In the genomic region with DNA sequence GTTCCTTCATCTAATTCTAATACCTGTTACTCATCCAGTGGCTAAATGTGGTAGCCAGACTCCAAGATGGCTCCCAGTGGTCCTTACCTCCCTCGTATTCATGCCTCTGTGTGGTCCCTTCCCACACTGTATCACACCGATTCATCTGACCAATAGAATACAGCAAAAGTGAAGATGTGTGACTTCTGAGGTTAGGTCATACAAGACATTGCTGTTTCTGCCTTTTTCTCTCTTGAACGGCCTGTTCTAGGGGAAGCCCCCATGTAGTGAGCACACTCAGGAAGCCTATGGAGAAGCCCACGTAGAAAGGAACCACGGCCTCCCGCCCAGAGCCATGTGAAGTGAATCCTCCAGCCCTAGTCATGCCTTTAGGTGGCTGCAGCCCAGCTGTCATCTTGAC, we compare ENCODE assay signal across 12 cellular contexts. TPM values are rescaled to one million over a fixed set of nuclear protein-coding genes. Genes with fewer than 3 reads are reported as not detected.
DNase-seq lines count a peak whose midpoint lies in the region; ATAC-seq and TF ChIP-seq lines count a peak whose summit lies in the region.
"Had no signal": no experiment of that assay in that cellular context is flagged by ENCODE, and none has a peak within 500 bp of the region (broad histone marks: within the 10 kb centered on the region; RNA-seq: fewer than 3 reads in every experiment).

No MANE protein-coding gene starts in this region.

- POLR2A ChIA-PET in activated CD4-positive, alpha-beta T cell treated with anti-CD3 and anti-CD28 coated beads for 36 hours (lab: Charles Lee) = interaction anchor here (0.5 to 0.6 kb wide), 2 partner anchors 161 to 214 kb away, joined by 3 to 7 read pairs; no protein-coding TSS in a partner anchor

- no peak for DNase-seq in activated CD4-positive, alpha-beta T cell treated with anti-CD3 and anti-CD28 coated beads for 36 hours
- DNase-seq in activated CD4-positive, alpha-beta T cell treated with anti-CD3 and anti-CD28 coated beads, Interleukin-2, amount 50 U/mL, for 48 hours = no peak
- no peak for DNase-seq in stimulated activated naive CD8-positive, alpha-beta T cell treated with anti-CD3 and anti-CD28 coated beads, Interleukin-15, Interleukin-2, amounts not matched to agents 100 U/mL and 50 U/mL, for 24 hours
- no peak for DNase-seq in stimulated activated naive CD8-positive, alpha-beta T cell treated with anti-CD3 and anti-CD28 coated beads, Interleukin-15, amount 100 ng/mL, for 72 hours
- no peak for DNase-seq in stimulated activated effector memory CD8-positive, alpha-beta T cell treated with anti-CD3 and anti-CD28 coated beads, Interleukin-12 subunit alpha, Interleukin-12 subunit beta, amount 100 ng/mL, for 72 hours (ENCODE audit: low spot score in 2 of 2)
- no peak for DNase-seq in GM10266 (ENCODE audit: extremely low spot score)
- no peak for DNase-seq in NCI-H524 treated with DMSO at 0.1 percent for 48 hours (lab: John Stamatoyannopoulos, UW)
- DNase-seq: GDM1 had no signal

- no peak for TF ChIP-seq CTCF in GM10266 (IDR thresholded peaks at IDR 0.05; ENCODE audit: control insufficient read depth, insufficient read depth, low read depth, missing control alignments)

- no peak overlapping the region for H3K4me3 Mint-ChIP-seq in activated CD4-positive, alpha-beta T cell treated with anti-CD3 and anti-CD28 coated beads for 36 hours
- H3K4me3 Mint-ChIP-seq in stimulated activated naive CD8-positive, alpha-beta T cell treated with anti-CD3 and anti-CD28 coated beads, Interleukin-15, amount 100 ng/mL, for 72 hours = no peak overlapping the region
- no peak overlapping the region for H3K4me3 Mint-ChIP-seq in activated T-helper 17 cell treated with anti-CD3 and anti-CD28 coated beads, Interleukin-2, amount 50 U/mL, for 72 hours
- H3K4me3 Mint-ChIP-seq in stimulated activated effector memory CD8-positive, alpha-beta T cell treated with anti-CD3 and anti-CD28 coated beads, Interleukin-12 subunit alpha, Interleukin-12 subunit beta, amount 100 ng/mL, for 72 hours = no peak overlapping the region
- H3K4me3 Mint-ChIP-seq: B cell; CD4-positive, alpha-beta T cell; CD8-positive, alpha-beta T cell had no signal

- H3K27ac Mint-ChIP-seq in activated CD4-positive, alpha-beta T cell treated with anti-CD3 and anti-CD28 coated beads for 36 hours = no peak overlapping the region
- H3K27ac Mint-ChIP-seq in stimulated activated naive CD8-positive, alpha-beta T cell treated with anti-CD3 and anti-CD28 coated beads, Interleukin-15, amount 100 ng/mL, for 72 hours = no peak overlapping the region
- H3K27ac Mint-ChIP-seq in activated T-helper 17 cell treated with anti-CD3 and anti-CD28 coated beads, Interleukin-2, amount 50 U/mL, for 72 hours = no peak overlapping the region
- no peak overlapping the region for H3K27ac Mint-ChIP-seq in stimulated activated effector memory CD8-positive, alpha-beta T cell treated with anti-CD3 and anti-CD28 coated beads, Interleukin-12 subunit alpha, Interleukin-12 subunit beta, amount 100 ng/mL, for 72 hours
- H3K27ac Mint-ChIP-seq: B cell; CD4-positive, alpha-beta T cell; CD8-positive, alpha-beta T cell had no signal

- intact Hi-C loops in activated CD4-positive, alpha-beta T cell treated with anti-CD3 and anti-CD28 coated beads for 36 hours (cut with DNase I, micrococcal nuclease) = no loop called here

- H3K27me3 Mint-ChIP-seq in activated CD4-positive, alpha-beta T cell treated with anti-CD3 and anti-CD28 coated beads for 36 hours = no peaks in the 10 kb centered on the region
- H3K27me3 Mint-ChIP-seq in stimulated activated naive CD8-positive, alpha-beta T cell treated with anti-CD3 and anti-CD28 coated beads, Interleukin-15, amount 100 ng/mL, for 72 hours = no peaks in the 10 kb centered on the region
- H3K27me3 Mint-ChIP-seq in activated T-helper 17 cell treated with anti-CD3 and anti-CD28 coated beads, Interleukin-2, amount 50 U/mL, for 72 hours = no peaks in the 10 kb centered on the region
- H3K27me3 Mint-ChIP-seq: B cell; CD4-positive, alpha-beta T cell had no signal

- peaks cover 16% of the 10 kb centered on the region for H3K4me1 Mint-ChIP-seq in activated CD4-positive, alpha-beta T cell treated with anti-CD3 and anti-CD28 coated beads for 36 hours
- H3K4me1 Mint-ChIP-seq in stimulated activated naive CD8-positive, alpha-beta T cell treated with anti-CD3 and anti-CD28 coated beads, Interleukin-15, amount 100 ng/mL, for 72 hours = peaks cover 9% of the 10 kb centered on the region
- H3K4me1 Mint-ChIP-seq in activated T-helper 17 cell treated with anti-CD3 and anti-CD28 coated beads, Interleukin-2, amount 50 U/mL, for 72 hours = peaks cover 4% of the 10 kb centered on the region
- H3K4me1 Mint-ChIP-seq in stimulated activated effector memory CD8-positive, alpha-beta T cell treated with anti-CD3 and anti-CD28 coated beads, Interleukin-12 subunit alpha, Interleukin-12 subunit beta, amount 100 ng/mL, for 72 hours = peaks cover 5% of the 10 kb centered on the region

- H3K36me3 Mint-ChIP-seq in activated CD4-positive, alpha-beta T cell treated with anti-CD3 and anti-CD28 coated beads for 36 hours (ENCODE audit: low read depth) = no peaks in the 10 kb centered on the region
- H3K36me3 Mint-ChIP-seq in activated T-helper 17 cell treated with anti-CD3 and anti-CD28 coated beads, Interleukin-2, amount 50 U/mL, for 72 hours (ENCODE audit: low read depth) = no peaks in the 10 kb centered on the region
- H3K36me3 Mint-ChIP-seq in stimulated activated effector memory CD8-positive, alpha-beta T cell treated with anti-CD3 and anti-CD28 coated beads, Interleukin-12 subunit alpha, Interleukin-12 subunit beta, amount 100 ng/mL, for 72 hours = no peaks in the 10 kb centered on the region
- H3K36me3 Mint-ChIP-seq: CD8-positive, alpha-beta T cell had no signal

- peak; percentile 33 for ATAC-seq in activated CD4-positive, alpha-beta T cell treated with anti-CD3 and anti-CD28 coated beads for 36 hours
- ATAC-seq in stimulated activated naive CD8-positive, alpha-beta T cell treated with anti-CD3 and anti-CD28 coated beads, Interleukin-15, Interleukin-2, amounts not matched to agents 100 U/mL and 50 U/mL, for 24 hours = peak; percentile 40
- ATAC-seq in stimulated activated naive CD8-positive, alpha-beta T cell treated with anti-CD3 and anti-CD28 coated beads, Interleukin-15, amount 100 ng/mL, for 72 hours = no peak
- peak; percentile 56 for ATAC-seq in activated T-helper 17 cell treated with anti-CD3 and anti-CD28 coated beads, Interleukin-2, amount 50 U/mL, for 72 hours (replicated peaks)
- peak; percentile 49 for ATAC-seq in stimulated activated effector memory CD8-positive, alpha-beta T cell treated with anti-CD3 and anti-CD28 coated beads, Interleukin-12 subunit alpha, Interleukin-12 subunit beta, amount 100 ng/mL, for 72 hours

- peaks cover 3% of the 10 kb centered on the region for H3K9me3 Mint-ChIP-seq in activated CD4-positive, alpha-beta T cell treated with anti-CD3 and anti-CD28 coated beads for 36 hours (ENCODE audit: low read depth)
- H3K9me3 Mint-ChIP-seq in stimulated activated naive CD8-positive, alpha-beta T cell treated with anti-CD3 and anti-CD28 coated beads, Interleukin-15, amount 100 ng/mL, for 72 hours = peaks cover 0 to 4% of the 10 kb centered on the region in 2 donors
- no peaks in the 10 kb centered on the region for H3K9me3 Mint-ChIP-seq in activated T-helper 17 cell treated with anti-CD3 and anti-CD28 coated beads, Interleukin-2, amount 50 U/mL, for 72 hours
- peaks cover 5% of the 10 kb centered on the region for H3K9me3 Mint-ChIP-seq in stimulated activated effector memory CD8-positive, alpha-beta T cell treated with anti-CD3 and anti-CD28 coated beads, Interleukin-12 subunit alpha, Interleukin-12 subunit beta, amount 100 ng/mL, for 72 hours

- CTCF ChIA-PET in activated CD4-positive, alpha-beta T cell treated with anti-CD3 and anti-CD28 coated beads for 36 hours (lab: Charles Lee) = interaction anchor here (0.7 to 4.7 kb wide), 37 partner anchors 9 to 328 kb away, joined by 3 to 53 read pairs (median 5); partner anchors contain the start of gene C5

RNA-seq across cellular contexts. Expression of gene C5, which starts 9.4 kb away (rescaled TPM):
- total RNA-seq in activated CD4-positive, alpha-beta T cell treated with anti-CD3 and anti-CD28 coated beads for 36 hours = 1 to 10 TPM; 2.3 to 2.4 TPM
- 1 to 10 TPM; 1.7 to 1.8 TPM for total RNA-seq in activated T-helper 17 cell treated with anti-CD3 and anti-CD28 coated beads, Interleukin-2, amount 50 U/mL, for 72 hours

RNA-seq across cellular contexts. Expression of gene CNTRL, which starts 15.2 kb away (rescaled TPM):
- total RNA-seq in activated CD4-positive, alpha-beta T cell treated with anti-CD3 and anti-CD28 coated beads for 36 hours = 10 to 100 TPM; 64.1 to 72.2 TPM
- 10 to 100 TPM; 58.9 to 65.4 TPM for total RNA-seq in activated T-helper 17 cell treated with anti-CD3 and anti-CD28 coated beads, Interleukin-2, amount 50 U/mL, for 72 hours
